9 cellular contexts compared by ENCODE assay signal in the genomic region with DNA sequence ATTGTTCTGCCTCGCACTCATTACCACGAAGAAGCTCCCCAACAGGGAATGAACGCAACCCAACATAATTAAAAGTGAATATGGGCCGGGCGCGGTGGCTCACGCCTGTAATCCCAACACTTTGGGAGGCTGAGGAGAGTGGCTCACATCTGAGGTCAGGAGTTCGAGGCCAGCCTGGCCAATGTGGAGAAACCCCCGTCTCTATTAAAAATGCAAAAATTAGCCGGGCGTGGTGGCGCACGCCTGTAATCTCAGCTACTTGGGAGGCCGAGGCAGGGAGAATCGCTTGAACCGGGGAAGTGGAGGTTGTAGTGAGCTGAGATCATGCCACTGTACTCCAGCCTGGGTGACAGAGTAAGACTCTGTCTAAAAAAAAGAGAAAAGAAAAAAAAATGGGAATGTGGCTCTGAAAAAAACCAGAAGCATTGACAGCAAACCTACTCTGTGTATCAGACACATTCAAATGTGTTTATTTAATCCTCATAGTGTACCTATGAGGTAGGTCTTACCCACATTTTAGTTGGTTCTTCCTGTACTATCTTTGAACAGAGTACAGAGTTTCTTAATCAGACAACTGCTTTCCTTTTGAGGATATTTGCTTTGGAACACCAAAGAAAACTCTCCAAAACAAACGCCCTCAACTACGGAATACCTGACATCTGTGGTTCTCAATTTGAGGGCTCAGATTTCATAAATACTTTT.
DNase-seq lines count a peak whose midpoint lies in the region; ATAC-seq, FAIRE-seq and TF ChIP-seq lines count a peak whose summit lies in the region.
"Had no signal": no experiment of that assay in that cellular context is flagged by ENCODE, and none has a peak within 500 bp of the region (broad histone marks: within the 10 kb centered on the region; RNA-seq: fewer than 3 reads in every experiment).

No MANE protein-coding gene starts in this region.

- no peak for TF ChIP-seq CTCF in astrocyte (IDR thresholded peaks at IDR 0.05; ENCODE audit: insufficient read depth, low read depth, low read length)
- no peak for TF ChIP-seq CTCF in HepG2 (CRISPR knock-in tag; IDR thresholded peaks at IDR 0.05)
- no peak for TF ChIP-seq CTCF in testis (IDR thresholded peaks at IDR 0.05)

- H3K4me3 ChIP-seq in HUES48 (ENCODE audit: low read depth, low read length) (peak overlapping the region; percentile 89; the same call in 1 of the 2 replicates), astrocyte (ENCODE audit: insufficient read depth, low read depth, low read length) (peak overlapping the region; percentile 62), HepG2 (replicated peaks in 1 of 3; ENCODE audit: insufficient read depth in 1 of 3, low read depth in 2 of 3, low read length in 3 of 3) (peak overlapping the region; percentile 61 to 74 (median 63)), testis (peak overlapping the region; percentile 66 to 67)

- peak overlapping the region; percentile 76; the same call in 1 of the 2 replicates for H3K9ac ChIP-seq in HUES48 (ENCODE audit: low read depth, low read length)
- peak overlapping the region; percentile 89 for H3K9ac ChIP-seq in astrocyte (ENCODE audit: low read length)
- peak overlapping the region; percentile 71 for H3K9ac ChIP-seq in HepG2 (ENCODE audit: insufficient read depth, low read depth, low read length)

- TF ChIP-seq RAD21 in HepG2 (CRISPR knock-in tag; IDR thresholded peaks at IDR 0.05) = no peak

- peak overlapping the region; percentile 66 for H3K4me3 Mint-ChIP-seq in astrocyte (ENCODE audit: unreplicated experiment)

- H3K4me2 ChIP-seq in astrocyte (ENCODE audit: low read length) = peak overlapping the region; percentile 90
- H3K4me2 ChIP-seq in HepG2 (ENCODE audit: low read depth, low read length) = peak overlapping the region; percentile 89

- POLR2A ChIA-PET in HepG2 (lab: Yijun Ruan, JAX) = interaction anchor here (0.6 to 1.6 kb wide), 4 partner anchors 65 to 557 kb away, joined by 3 to 4 read pairs (median 4); no protein-coding TSS in a partner anchor

- FAIRE-seq in astrocyte (lab: Jason Lieb, UNC) (no peak), HepG2 (lab: Jason Lieb, UNC) (no peak)

- H3K27ac Mint-ChIP-seq in astrocyte (ENCODE audit: unreplicated experiment) = no peak overlapping the region

- no peaks in the 10 kb centered on the region for H3K36me3 Mint-ChIP-seq in astrocyte (ENCODE audit: low read depth, unreplicated experiment)

- intact Hi-C loops in HepG2 (cut with micrococcal nuclease; ENCODE audit: unreplicated experiment) = loop anchor here (5.0 kb wide), 2 partner anchors 68 to 102 kb away; partner anchors contain the start of genes GPALPP1 and NUFIP1
- intact Hi-C loops in testis (cut with DNase I; ENCODE audit: low total_unique reads) = no loop called here

- H3K4me1 Mint-ChIP-seq in astrocyte (ENCODE audit: low read depth, unreplicated experiment) = peaks cover 15% of the 10 kb centered on the region

- no peaks in the 10 kb centered on the region for H3K9me3 ChIP-seq in HUES48 (ENCODE audit: control insufficient read depth, insufficient read depth, low read length)
- H3K9me3 ChIP-seq in astrocyte (ENCODE audit: insufficient read depth, low read depth, low read length) = no peaks in the 10 kb centered on the region
- H3K9me3 ChIP-seq in HepG2 (ENCODE audit: low read length) = no peaks in the 10 kb centered on the region
- no peaks in the 10 kb centered on the region for H3K9me3 ChIP-seq in testis

- no peaks in the 10 kb centered on the region for H3K27me3 Mint-ChIP-seq in astrocyte (ENCODE audit: low read depth, unreplicated experiment)

- TF ChIP-seq POLR2A in HepG2 (IDR thresholded peaks at IDR 0.05; ENCODE audit: insufficient read depth in 1 of 2, low read depth in 2 of 2, low read length in 2 of 2) = no peak
- no peak for TF ChIP-seq POLR2A in testis (IDR thresholded peaks at IDR 0.05)

- H4K20me1 ChIP-seq in astrocyte (ENCODE audit: insufficient read depth, low read length) = no peaks in the 10 kb centered on the region
- H4K20me1 ChIP-seq in HepG2 (ENCODE audit: insufficient read depth, low read length) = no peaks in the 10 kb centered on the region

- BruUV-seq in HepG2 (replicated peaks; lab: Mats Ljungman, UMichigan) = no TSS peak

- H3K27me3 ChIP-seq in HUES48 (ENCODE audit: control insufficient read depth, insufficient read depth, low read length) (no peaks in the 10 kb centered on the region), astrocyte (ENCODE audit: insufficient read depth, low read length) (no peaks in the 10 kb centered on the region), HepG2 (ENCODE audit: control insufficient read depth in 1 of 2, insufficient read depth in 2 of 2, low read length in 2 of 2) (no peaks in the 10 kb centered on the region; a peak in 1 of 5 replicates), testis (no peaks in the 10 kb centered on the region)

- CTCF ChIA-PET in HepG2 (lab: Yijun Ruan, JAX; ENCODE audit: low intra/inter-chr PET ratio, low total read pairs) = no interaction called here

- H3K79me2 ChIP-seq in astrocyte (ENCODE audit: insufficient read depth, low read length) (no peaks in the 10 kb centered on the region), HepG2 (ENCODE audit: insufficient read depth, low read length) (no peaks in the 10 kb centered on the region)

- 61% methylated on average over 18 of the region's 18 CpGs for WGBS in HepG2 (ENCODE audit: low lambda C conversion rate)
- WGBS in testis, 2 donors = 57 to 72% methylated on average over 18 of the region's 18 CpGs

- H3K4me1 ChIP-seq in HUES48 (ENCODE audit: control insufficient read depth, insufficient read depth, low read length) (0 out of 2 replicates have a peak, but pooled peaks cover 9% of the 10 kb centered on the region), astrocyte (ENCODE audit: insufficient read depth, low read length) (peaks cover 21% of the 10 kb centered on the region), HepG2 (ENCODE audit: insufficient read depth, low read length) (peaks cover 38% of the 10 kb centered on the region), testis (peaks cover 27% of the 10 kb centered on the region)

- no peak for TF ChIP-seq EP300 in HepG2 (IDR thresholded peaks at IDR 0.05; ENCODE audit: low read depth in 2 of 2, low read length in 2 of 2)
- no peak for TF ChIP-seq EP300 in HepG2 (CRISPR knock-in tag; IDR thresholded peaks at IDR 0.05; ENCODE audit: borderline replicate concordance)

- DNase-seq in astrocyte (ENCODE audit: low read depth) (no peak), HepG2 (ENCODE audit: low spot score) (no peak), testis (no peak), NCI-H2171 (lab: John Stamatoyannopoulos, UW) (no peak)
- DNase-seq: NCI-H82 had no signal

- H3K27ac ChIP-seq in HUES48 (ENCODE audit: low read depth, low read length) (peak overlapping the region; percentile 97), astrocyte (ENCODE audit: low read depth, low read length) (peak overlapping the region; percentile 91), HepG2 (ENCODE audit: extremely low read length, insufficient read depth, low read length) (peak overlapping the region; percentile 83), testis (peak overlapping the region; percentile 97 to 98)

- H3K9me3 Mint-ChIP-seq in astrocyte (ENCODE audit: unreplicated experiment) = no peaks in the 10 kb centered on the region

- ATAC-seq in HepG2 (no peak), GM19395 (IDR thresholded peaks at IDR 0.05; ENCODE audit: unreplicated experiment) (no peak), HG03378 (IDR thresholded peaks at IDR 0.05; ENCODE audit: unreplicated experiment) (no peak), HG03457 (IDR thresholded peaks at IDR 0.05; ENCODE audit: unreplicated experiment) (no peak)

- H3K36me3 ChIP-seq in HUES48 (ENCODE audit: control insufficient read depth, insufficient read depth, low read length) = no peaks in the 10 kb centered on the region
- H3K36me3 ChIP-seq in astrocyte (ENCODE audit: insufficient read depth, low read length) = no peaks in the 10 kb centered on the region
- no peaks in the 10 kb centered on the region for H3K36me3 ChIP-seq in HepG2 (replicated peaks in 1 of 2; ENCODE audit: control insufficient read depth in 1 of 2, insufficient read depth in 2 of 2, low read length in 2 of 2)
- no peaks in the 10 kb centered on the region for H3K36me3 ChIP-seq in testis (ENCODE audit: low read depth, missing control alignments)

- in situ Hi-C loops in HepG2 (cut with HindIII; ENCODE audit: extremely low pct_ligation_motif_present, low pct_unique_long_range_greater_than_20kb) = no loop called here

- H2AFZ ChIP-seq in astrocyte (ENCODE audit: low read depth, low read length) (no peak overlapping the region), HepG2 (ENCODE audit: low read length) (no peak overlapping the region)

TF ChIP-seq in HepG2, 621 proteins besides CTCF, POLR2A, EP300 and RAD21 (continues in another document):
- peak; percentile 81 for TF ChIP-seq ZMYM3 (CRISPR knock-in tag; IDR thresholded peaks at IDR 0.05)
- TF ChIP-seq, protein P1, sequence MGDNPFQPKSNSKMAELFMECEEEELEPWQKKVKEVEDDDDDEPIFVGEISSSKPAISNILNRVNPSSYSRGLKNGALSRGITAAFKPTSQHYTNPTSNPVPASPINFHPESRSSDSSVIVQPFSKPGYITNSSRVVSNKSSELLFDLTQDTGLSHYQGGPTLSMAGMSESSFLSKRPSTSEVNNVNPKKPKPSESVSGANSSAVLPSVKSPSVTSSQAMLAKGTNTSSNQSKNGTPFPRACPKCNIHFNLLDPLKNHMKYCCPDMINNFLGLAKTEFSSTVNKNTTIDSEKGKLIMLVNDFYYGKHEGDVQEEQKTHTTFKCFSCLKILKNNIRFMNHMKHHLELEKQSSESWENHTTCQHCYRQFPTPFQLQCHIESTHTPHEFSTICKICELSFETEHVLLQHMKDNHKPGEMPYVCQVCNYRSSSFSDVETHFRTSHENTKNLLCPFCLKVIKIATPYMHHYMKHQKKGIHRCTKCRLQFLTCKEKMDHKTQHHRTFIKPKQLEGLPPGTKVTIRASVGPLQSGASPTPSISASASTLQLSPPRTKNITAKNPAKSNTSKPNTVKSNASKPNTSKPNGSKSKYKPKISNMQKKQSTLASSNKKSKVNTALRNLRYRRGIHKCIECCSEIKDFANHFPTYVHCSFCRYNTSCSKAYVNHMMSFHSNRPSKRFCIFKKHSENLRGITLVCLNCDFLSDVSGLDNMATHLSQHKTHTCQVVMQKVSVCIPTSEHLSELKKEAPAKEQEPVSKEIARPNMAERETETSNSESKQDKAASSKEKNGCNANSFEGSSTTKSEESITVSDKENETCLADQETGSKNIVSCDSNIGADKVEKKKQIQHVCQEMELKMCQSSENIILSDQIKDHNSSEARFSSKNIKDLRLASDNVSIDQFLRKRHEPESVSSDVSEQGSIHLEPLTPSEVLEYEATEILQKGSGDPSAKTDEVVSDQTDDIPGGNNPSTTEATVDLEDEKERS (CRISPR knock-in tag; IDR thresholded peaks at IDR 0.05) = no peak
- no peak for TF ChIP-seq EED (CRISPR knock-in tag; IDR thresholded peaks at IDR 0.05)
